1 cellular context compared by ENCODE assay signal in the genomic region with DNA sequence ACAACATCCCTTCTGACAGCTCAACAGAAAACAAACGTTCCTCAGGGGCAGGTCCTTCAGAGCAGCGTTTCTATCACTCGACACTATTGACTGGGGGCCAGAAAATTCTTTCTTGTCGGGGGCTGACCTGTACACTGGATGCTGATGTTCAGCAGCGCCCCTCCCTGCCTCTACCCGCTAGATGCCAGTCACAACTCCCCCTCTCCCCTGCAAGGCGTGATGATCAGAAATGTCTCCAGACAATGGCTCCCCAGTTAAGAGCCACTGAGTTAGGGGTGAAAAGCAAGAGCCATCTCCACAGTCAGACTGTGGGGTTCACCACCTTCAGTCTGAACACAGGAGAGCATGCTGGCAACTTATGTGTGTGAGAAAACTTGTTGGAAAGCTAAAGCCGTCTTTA.
TF ChIP-seq lines count a peak whose summit lies in the region.

No MANE protein-coding gene starts in this region.

TF ChIP-seq in H1, 55 proteins besides CTCF, POLR2A, EP300 and RAD21:
- TF ChIP-seq RXRA (IDR thresholded peaks at IDR 0.05; ENCODE audit: insufficient read depth, low read depth, low read length) (no peak), CBX5 (IDR thresholded peaks at IDR 0.05; ENCODE audit: low read depth, low read length) (no peak), KDM1A (IDR thresholded peaks at IDR 0.05; ENCODE audit: borderline replicate concordance, low read length) (no peak), TCF12 (IDR thresholded peaks at IDR 0.05; ENCODE audit: low read depth, low read length) (no peak), KDM4A (IDR thresholded peaks at IDR 0.05; ENCODE audit: low read depth, low read length, severe bottlenecking) (no peak), HDAC6 (IDR thresholded peaks at IDR 0.05; ENCODE audit: low read depth, low read length) (no peak), SP4 (IDR thresholded peaks at IDR 0.05; ENCODE audit: low read length) (no peak)
